20 cellular contexts compared by ENCODE assay signal in the genomic region with DNA sequence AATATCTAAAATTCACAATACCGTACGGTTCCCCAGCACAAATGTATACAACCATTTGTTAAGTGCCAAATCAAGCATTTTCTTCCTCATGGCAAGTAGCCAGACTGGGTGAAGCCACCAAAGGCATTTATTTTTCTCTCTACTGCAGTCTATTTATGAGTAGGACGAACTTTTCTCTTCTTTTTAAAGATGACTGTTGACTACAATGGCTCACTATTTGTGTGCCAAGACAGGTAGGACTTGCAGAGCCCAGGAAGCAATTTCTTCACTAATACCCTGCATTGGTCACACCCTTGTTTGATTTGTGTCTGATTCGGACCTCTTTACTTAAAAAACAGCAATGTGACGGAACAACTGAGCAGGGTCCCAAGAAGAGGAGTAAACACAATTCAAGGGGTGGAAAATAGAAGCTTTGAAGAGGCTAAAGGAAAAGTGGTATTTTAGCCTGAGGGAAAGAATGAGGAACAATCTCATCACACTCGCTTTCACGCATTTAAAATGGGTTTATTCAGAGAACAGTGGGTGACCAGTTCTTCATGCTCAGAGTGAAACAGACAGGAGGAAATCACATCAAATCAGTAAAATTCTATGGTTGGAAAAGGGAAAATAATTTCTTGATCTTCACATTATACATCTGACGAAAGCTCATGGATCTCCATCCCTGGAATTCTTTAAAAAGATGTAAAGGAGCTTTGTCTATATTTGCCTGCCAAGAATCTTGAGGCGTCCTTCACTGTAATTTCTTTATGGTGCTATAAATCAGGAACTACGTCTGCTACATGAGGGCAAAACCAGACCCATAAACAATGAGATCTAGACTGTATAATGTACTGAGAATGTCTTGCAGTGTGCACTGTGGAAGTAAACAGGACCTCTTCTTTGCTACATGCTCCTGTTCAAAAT.
DNase-seq lines count a peak whose midpoint lies in the region; ATAC-seq, FAIRE-seq and TF ChIP-seq lines count a peak whose summit lies in the region.
"Had no signal": no experiment of that assay in that cellular context is flagged by ENCODE, and none has a peak within 500 bp of the region (broad histone marks: within the 10 kb centered on the region; RNA-seq: fewer than 3 reads in every experiment).

No MANE protein-coding gene starts in this region.

- TF ChIP-seq EP300 in A549 (IDR thresholded peaks at IDR 0.05), result peak; percentile 45 to 62; a peak in 2 of 5 replicates

- H3K4me3 ChIP-seq in A549 (no peak overlapping the region), LNCaP clone FGC (ENCODE audit: low read depth, low read length) (no peak overlapping the region), bronchial epithelial cell (ENCODE audit: low read depth, low read length) (no peak overlapping the region), left lung (no peak overlapping the region)
- H3K4me3 ChIP-seq: BLaER1, SJCRH30 had no signal

- peak in 1 of 2 experiments; percentile 93 for DNase-seq in A549 (ENCODE audit: low read depth in 1 of 2, low spot score in 1 of 2)
- DNase-seq in LNCaP clone FGC (ENCODE audit: low read depth), result peak; percentile 35
- DNase-seq in bronchial epithelial cell (ENCODE audit: low read depth), result peak; percentile 24
- no peak for DNase-seq in left lung
- DNase-seq in dedifferentiated amniotic fluid mesenchymal stem cell (ENCODE audit: extremely low spot score), result no peak
- no peak for DNase-seq in SKM-1 (lab: John Stamatoyannopoulos, UW; ENCODE audit: unreplicated experiment)
- DNase-seq in mucosa of gallbladder (ENCODE audit: low spot score), result no peak
- DNase-seq: CD8-positive, alpha-beta T cell; DND-41; HCEC 1CT; NCI-H1105 treated with DMSO at 0.1 percent for 48 hours; NCI-H187 treated with DMSO at 0.1 percent for 48 hours; NCI-H2171 treated with DMSO at 0.1 percent for 48 hours; NCI-H446 treated with DMSO at 0.1 percent for 48 hours; NCI-H748 treated with DMSO at 0.1 percent for 48 hours; SJCRH30 had no signal

- peak overlapping the region; percentile 72 for H3K4me2 ChIP-seq in A549
- H3K4me2 ChIP-seq: BLaER1, KMS-11 had no signal

- CTCF ChIA-PET in A549 (lab: Yijun Ruan, JAX), result interaction anchor here (0.9 to 1.7 kb wide), 2 partner anchors 31 to 42 kb away, joined by 3 to 5 read pairs; no protein-coding TSS in a partner anchor

- H3K27me3 ChIP-seq in bronchial epithelial cell (ENCODE audit: control insufficient read depth, insufficient read depth, low read length) (no peaks in the 10 kb centered on the region), left lung (no peaks in the 10 kb centered on the region)
- H3K27me3 ChIP-seq: BLaER1, SJCRH30 had no signal

- H3K4me1 ChIP-seq in A549 (peaks cover 43% of the 10 kb centered on the region), left lung (peaks cover 0 to 4% of the 10 kb centered on the region in 2 donors)
- H3K4me1 ChIP-seq: BLaER1, SJCRH30 had no signal

- no peak for TF ChIP-seq CTCF in A549 (IDR thresholded peaks at IDR 0.05)
- no peak for TF ChIP-seq CTCF in LNCaP clone FGC (IDR thresholded peaks at IDR 0.05; ENCODE audit: control insufficient read depth, extremely low read depth, insufficient read depth)
- no peak for TF ChIP-seq CTCF in bronchial epithelial cell (IDR thresholded peaks at IDR 0.05; ENCODE audit: insufficient read depth, low read length, severe bottlenecking)
- no peak for TF ChIP-seq CTCF in left lung (IDR thresholded peaks at IDR 0.05)

- H3K27ac ChIP-seq in A549, result peak overlapping the region; percentile 77 to 86
- no peak overlapping the region for H3K27ac ChIP-seq in left lung
- H3K27ac ChIP-seq: BLaER1, KMS-11, SJCRH30 had no signal

- intact Hi-C loops in left lung (cut with DNase I), result no loop called here

- peak; percentile 41 to 79; a peak in 4 of 6 replicates for ATAC-seq in A549
- ATAC-seq in left lung, result peak; percentile 50
- ATAC-seq in GM19035 (IDR thresholded peaks at IDR 0.05; ENCODE audit: unreplicated experiment), result no peak
- ATAC-seq: CD8-positive, alpha-beta T cell had no signal

- WGBS in A549 (ENCODE audit: missing lambda C conversion rate), result 22% methylated on average over 10 of the region's 10 CpGs

- TF ChIP-seq POLR2A in A549 (IDR thresholded peaks at IDR 0.05; ENCODE audit: low read length), result no peak

- H3K36me3 ChIP-seq in bronchial epithelial cell (ENCODE audit: control insufficient read depth, insufficient read depth, low read length) (no peaks in the 10 kb centered on the region), left lung (no peaks in the 10 kb centered on the region)
- H3K36me3 ChIP-seq: BLaER1, SJCRH30 had no signal

- FAIRE-seq in A549 (lab: Jason Lieb, UNC), result no peak
- FAIRE-seq in bronchial epithelial cell (lab: Jason Lieb, UNC), result no peak
- FAIRE-seq: D721Med had no signal

- no peak; a peak in 1 of 5 replicates for TF ChIP-seq RAD21 in A549 (conservative IDR thresholded peaks at IDR 0.05 in 1 of 2, IDR thresholded peaks at IDR 0.05 in 1 of 2)

- H3K9me3 ChIP-seq in A549 (no peaks in the 10 kb centered on the region), left lung (no peaks in the 10 kb centered on the region)
- H3K9me3 ChIP-seq: BLaER1, SJCRH30 had no signal

- POLR2A ChIA-PET in A549 (lab: Yijun Ruan, JAX), result no interaction called here

TF ChIP-seq in A549, 52 proteins besides CTCF, POLR2A, EP300 and RAD21:
- TF ChIP-seq JUN (IDR thresholded peaks at IDR 0.05) (peak in 1 of 2 experiments; percentile 39; a peak in 1 of 5 replicates), BHLHE40 (IDR thresholded peaks at IDR 0.05; ENCODE audit: low read depth, low read length) (no peak), GATA3 (IDR thresholded peaks at IDR 0.05; ENCODE audit: borderline replicate concordance) (peak; percentile 81), CEBPB (IDR thresholded peaks at IDR 0.05) (peak in 1 of 2 experiments; percentile 56; a peak in 1 of 4 replicates), EHMT2 (IDR thresholded peaks at IDR 0.05; ENCODE audit: low read depth) (no peak)
- TF ChIP-seq, protein P1, sequence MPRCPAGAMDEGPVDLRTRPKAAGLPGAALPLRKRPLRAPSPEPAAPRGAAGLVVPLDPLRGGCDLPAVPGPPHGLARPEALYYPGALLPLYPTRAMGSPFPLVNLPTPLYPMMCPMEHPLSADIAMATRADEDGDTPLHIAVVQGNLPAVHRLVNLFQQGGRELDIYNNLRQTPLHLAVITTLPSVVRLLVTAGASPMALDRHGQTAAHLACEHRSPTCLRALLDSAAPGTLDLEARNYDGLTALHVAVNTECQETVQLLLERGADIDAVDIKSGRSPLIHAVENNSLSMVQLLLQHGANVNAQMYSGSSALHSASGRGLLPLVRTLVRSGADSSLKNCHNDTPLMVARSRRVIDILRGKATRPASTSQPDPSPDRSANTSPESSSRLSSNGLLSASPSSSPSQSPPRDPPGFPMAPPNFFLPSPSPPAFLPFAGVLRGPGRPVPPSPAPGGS (IDR thresholded peaks at IDR 0.05), result peak; percentile 32; the same call in 1 of the 3 replicates
- TF ChIP-seq, protein P2, sequence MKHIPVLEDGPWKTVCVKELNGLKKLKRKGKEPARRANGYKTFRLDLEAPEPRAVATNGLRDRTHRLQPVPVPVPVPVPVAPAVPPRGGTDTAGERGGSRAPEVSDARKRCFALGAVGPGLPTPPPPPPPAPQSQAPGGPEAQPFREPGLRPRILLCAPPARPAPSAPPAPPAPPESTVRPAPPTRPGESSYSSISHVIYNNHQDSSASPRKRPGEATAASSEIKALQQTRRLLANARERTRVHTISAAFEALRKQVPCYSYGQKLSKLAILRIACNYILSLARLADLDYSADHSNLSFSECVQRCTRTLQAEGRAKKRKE (CRISPR knock-in tag; IDR thresholded peaks at IDR 0.05; ENCODE audit: low read depth), result no peak

Comparison
In these comparisons a context has a peak if more than half of its experiments do, and no peak if none do; other contexts are left out.
1. DNase-seq: peak in LNCaP clone FGC (single experiment) and bronchial epithelial cell (single experiment); none in left lung (0 of 2), dedifferentiated amniotic fluid mesenchymal stem cell (single experiment), SKM-1 (single experiment) and mucosa of gallbladder (single experiment).
2. H3K27ac ChIP-seq: peak in A549 (2 of 2); none in left lung (0 of 2).